In the genomic region with DNA sequence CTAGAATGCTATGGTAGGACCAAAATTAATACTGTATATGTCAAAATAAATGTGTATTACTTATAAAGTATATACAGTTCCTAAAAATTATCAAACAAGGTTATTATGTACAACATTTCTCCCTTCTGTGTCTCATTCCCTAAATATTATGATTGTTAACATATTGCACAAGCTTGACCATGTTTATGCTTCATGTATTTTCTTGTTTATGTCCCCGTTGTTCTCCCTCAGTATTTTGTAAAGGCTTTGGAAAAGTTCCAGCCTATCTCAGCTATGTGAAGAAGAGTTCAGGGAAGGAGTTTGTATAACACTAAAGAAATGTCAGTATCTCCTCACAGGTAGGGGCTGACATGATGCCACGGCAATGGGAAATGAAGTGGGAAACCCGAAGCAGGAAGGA, we compare ENCODE assay signal across 1 cellular context.
TF ChIP-seq lines count a peak whose summit lies in the region.

No MANE protein-coding gene starts in this region.

TF ChIP-seq in endothelial cell of umbilical vein, 7 proteins besides CTCF, POLR2A, EP300 and RAD21:
- TF ChIP-seq, protein P1, sequence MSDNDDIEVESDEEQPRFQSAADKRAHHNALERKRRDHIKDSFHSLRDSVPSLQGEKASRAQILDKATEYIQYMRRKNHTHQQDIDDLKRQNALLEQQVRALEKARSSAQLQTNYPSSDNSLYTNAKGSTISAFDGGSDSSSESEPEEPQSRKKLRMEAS (IDR thresholded peaks at IDR 0.05; ENCODE audit: insufficient read depth, insufficient read length), result no peak
- TF ChIP-seq MYC (IDR thresholded peaks at IDR 0.05; ENCODE audit: low read depth, low read length) (no peak), FOS (IDR thresholded peaks at IDR 0.05; ENCODE audit: borderline replicate concordance, insufficient read depth, low read length) (no peak), EZH2 (IDR thresholded peaks at IDR 0.05; ENCODE audit: borderline replicate concordance, low read depth, low read length, severe bottlenecking) (no peak), JUN (IDR thresholded peaks at IDR 0.05; ENCODE audit: borderline replicate concordance, insufficient read depth, insufficient read length, low read depth) (no peak), POLR2AphosphoS5 (IDR thresholded peaks at IDR 0.05; ENCODE audit: insufficient read depth, low read depth, low read length) (no peak)
